In the genomic region with DNA sequence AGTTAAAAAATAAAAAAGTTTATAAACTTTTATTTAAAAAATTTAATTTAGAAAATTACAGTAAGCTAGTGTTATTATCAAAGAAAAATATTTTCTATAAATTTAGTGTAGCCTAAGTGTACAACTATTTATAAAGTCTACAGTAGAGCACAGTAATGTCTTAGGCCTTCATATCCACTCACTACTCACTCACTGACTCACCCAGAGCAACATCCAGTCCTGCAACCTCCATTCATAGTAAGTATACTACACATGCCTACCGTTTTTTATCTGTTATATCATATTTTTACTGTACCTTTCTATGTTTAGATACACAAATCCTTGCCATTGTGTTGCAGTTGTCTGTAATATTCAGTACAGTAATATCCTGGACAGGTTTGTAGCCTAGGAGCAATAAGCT, we compare ENCODE assay signal across 15 cellular contexts.
"Had no signal": no experiment of that assay in that cellular context is flagged by ENCODE, and none has a peak within 500 bp of the region (broad histone marks: within the 10 kb centered on the region; RNA-seq: fewer than 3 reads in every experiment).

No MANE protein-coding gene starts in this region.

- H3K4me3 ChIP-seq: gastroesophageal sphincter, pancreas had no signal

- DNase-seq: activated CD4-positive, alpha-beta memory T cell treated with anti-CD3 and anti-CD28 coated beads, Interleukin-2, amount 10 ng/mL, durations not matched to agents 7 days and 5 days; activated CD4-positive, alpha-beta T cell treated with anti-CD3 and anti-CD28 coated beads for 36 hours; activated CD8-positive, alpha-beta memory T cell treated with anti-CD3 and anti-CD28 coated beads, Interleukin-2, amount 50 U/mL, for 4 hours; activated naive CD8-positive, alpha-beta T cell treated with anti-CD3 and anti-CD28 coated beads, Interleukin-2, amount 10 ng/mL, durations not matched to agents 7 days and 5 days; dermis blood vessel endothelial cell; endodermal cell; hippocampal formation; kidney glomerular epithelial cell; pancreas; stimulated activated CD4-positive, alpha-beta T cell treated with anti-CD3 and anti-CD28 coated beads, Interleukin-4, amount 100 ng/mL, for 1 hour; stimulated activated CD8-positive, alpha-beta memory T cell treated with anti-CD3 and anti-CD28 coated beads, Interleukin-4, amount 100 ng/mL, for 48 hours; stimulated activated naive CD8-positive, alpha-beta T cell treated with anti-CD3 and anti-CD28 coated beads, Interleukin-15, Interleukin-2, amounts not matched to agents 100 U/mL and 50 U/mL, for 24 hours; T-helper 1 cell; WERI-Rb-1 had no signal

- ATAC-seq: activated CD4-positive, alpha-beta T cell treated with anti-CD3 and anti-CD28 coated beads for 36 hours; gastroesophageal sphincter; pancreas; stimulated activated naive CD8-positive, alpha-beta T cell treated with anti-CD3 and anti-CD28 coated beads, Interleukin-15, Interleukin-2, amounts not matched to agents 100 U/mL and 50 U/mL, for 24 hours had no signal
